ENCODE assay signal across 8 cellular contexts in genomic region chr14:99794156-99794780, GRCh38. TPM values are rescaled to one million over a fixed set of nuclear protein-coding genes. Genes with fewer than 3 reads are reported as not detected.
A peak's percentile ranks its signal among the peaks of the same experiment; 100 is the strongest.
DNase-seq lines count a peak whose midpoint lies in the region; ATAC-seq and TF ChIP-seq lines count a peak whose summit lies in the region.

No MANE protein-coding gene starts in this region.

- DNase-seq in EH (ENCODE audit: low read depth) (peak; percentile 12), Panc1 (ENCODE audit: low read depth, low spot score) (no peak), endothelial cell (ENCODE audit: low spot score) (no peak), progenitor cell of endocrine pancreas (ENCODE audit: low spot score, unreplicated experiment) (no peak), CD1c-positive myeloid dendritic cell (ENCODE audit: extremely low spot score) (no peak), NCI-H1694 (lab: John Stamatoyannopoulos, UW) (no peak)

- H3K4me1 Mint-ChIP-seq in endothelial cell (ENCODE audit: unreplicated experiment) (peaks cover 16% of the 10 kb centered on the region), progenitor cell of endocrine pancreas (ENCODE audit: low read depth) (peaks cover 18% of the 10 kb centered on the region)

- TF ChIP-seq CTCF in Panc1 (IDR thresholded peaks at IDR 0.05) (no peak), endothelial cell (IDR thresholded peaks at IDR 0.05; ENCODE audit: unreplicated experiment) (no peak), progenitor cell of endocrine pancreas (IDR thresholded peaks at IDR 0.05; ENCODE audit: unreplicated experiment) (no peak)

- H3K36me3 Mint-ChIP-seq in endothelial cell (ENCODE audit: low read depth, unreplicated experiment): peaks cover 3% of the 10 kb centered on the region
- H3K36me3 Mint-ChIP-seq in progenitor cell of endocrine pancreas (ENCODE audit: insufficient read depth): peaks cover 4% of the 10 kb centered on the region

- peak overlapping the region; percentile 62 for H3K27ac Mint-ChIP-seq in endothelial cell (ENCODE audit: unreplicated experiment)
- H3K27ac Mint-ChIP-seq in progenitor cell of endocrine pancreas: peak overlapping the region; percentile 21

- no peaks in the 10 kb centered on the region for H3K36me3 ChIP-seq in Panc1 (ENCODE audit: control insufficient read depth, insufficient read depth, low read length)

- POLR2A ChIA-PET in Panc1 (lab: Charles Lee): no interaction called here

- H3K27me3 Mint-ChIP-seq in endothelial cell (ENCODE audit: unreplicated experiment) (peaks cover 6% of the 10 kb centered on the region), progenitor cell of endocrine pancreas (peaks cover 21% of the 10 kb centered on the region)

- BruUV-seq in Panc1 (replicated peaks; lab: Mats Ljungman, UMichigan): no TSS peak

- H3K4me1 ChIP-seq in Panc1 (ENCODE audit: control insufficient read depth, insufficient read depth, low read length): peaks cover 16% of the 10 kb centered on the region

- CTCF ChIA-PET in Panc1 (lab: Charles Lee): no interaction called here

- peak overlapping the region; percentile 88 for H3K4me3 Mint-ChIP-seq in endothelial cell (ENCODE audit: unreplicated experiment)
- H3K4me3 Mint-ChIP-seq in progenitor cell of endocrine pancreas (ENCODE audit: low read depth): peak overlapping the region; percentile 79

- H3K9me3 Mint-ChIP-seq in endothelial cell (ENCODE audit: unreplicated experiment) (no peaks in the 10 kb centered on the region), progenitor cell of endocrine pancreas (ENCODE audit: low read depth) (peaks cover 4% of the 10 kb centered on the region)

- ATAC-seq in Panc1: no peak
- no peak for ATAC-seq in GM21619 (IDR thresholded peaks at IDR 0.05; ENCODE audit: unreplicated experiment)
- no peak for ATAC-seq in GM19328 (IDR thresholded peaks at IDR 0.05; ENCODE audit: unreplicated experiment)

- H3K4me3 ChIP-seq in Panc1 (ENCODE audit: low read depth in 2 of 2, low read length in 2 of 2): peak overlapping the region; percentile 60 to 64

- no peaks in the 10 kb centered on the region for H3K9me3 ChIP-seq in Panc1 (ENCODE audit: control insufficient read depth, insufficient read depth, low read depth, low read length)

- H3K27me3 ChIP-seq in Panc1 (ENCODE audit: control insufficient read depth, insufficient read depth, low read length): no peaks in the 10 kb centered on the region

- peak overlapping the region; percentile 74 for H3K27ac ChIP-seq in Panc1 (ENCODE audit: low read length)

- in situ Hi-C loops in Panc1 (cut with HindIII; ENCODE audit: low pct_unique_long_range_greater_than_20kb, low sequenced_read_pairs): no loop called here

- intact Hi-C loops in Panc1 (cut with micrococcal nuclease; ENCODE audit: unreplicated experiment): loop anchor here (10.0 kb wide), 1 partner anchor 91 kb away; no protein-coding TSS in a partner anchor

RNA-seq across cellular contexts. Expression of gene EML1, which starts 1.1 kb away (rescaled TPM):
- 35.3 TPM for total RNA-seq in Panc1 (2021; ENCODE audit: unreplicated experiment)
- polyA plus RNA-seq in Panc1 (2012; ENCODE audit: insufficient read length): 34.8 TPM
- 10.0 TPM for total RNA-seq in endothelial cell (ENCODE audit: unreplicated experiment)
- 34.9 and 42.6 TPM in 2 replicates for total RNA-seq in progenitor cell of endocrine pancreas
